20 cellular contexts compared by ENCODE assay signal in the genomic region with DNA sequence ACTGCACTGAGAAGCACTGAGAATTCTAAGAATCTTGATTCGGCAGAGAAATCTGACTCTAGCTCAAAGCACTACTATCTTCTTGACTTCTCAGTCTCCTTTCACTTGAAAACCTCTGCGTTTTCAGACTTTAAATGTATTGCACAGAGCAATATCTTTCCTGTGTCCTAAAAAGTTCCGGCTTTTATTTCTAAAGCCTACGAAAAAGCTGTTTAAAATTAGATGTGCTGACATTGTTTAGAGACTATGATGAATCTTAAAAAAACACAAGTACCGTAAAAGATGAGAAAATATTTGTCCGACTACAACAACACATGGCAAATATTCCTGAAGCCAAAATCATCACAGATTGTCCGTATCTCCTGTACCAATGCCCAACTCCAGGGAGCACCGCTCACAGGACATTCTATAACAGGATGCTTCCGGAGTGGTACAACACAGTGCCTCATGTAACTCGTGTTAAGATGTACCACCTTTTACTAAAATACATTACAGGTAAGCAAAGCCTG.
DNase-seq lines count a peak whose midpoint lies in the region; ATAC-seq and TF ChIP-seq lines count a peak whose summit lies in the region.
"Had no signal": no experiment of that assay in that cellular context is flagged by ENCODE, and none has a peak within 500 bp of the region (broad histone marks: within the 10 kb centered on the region; RNA-seq: fewer than 3 reads in every experiment).

No MANE protein-coding gene starts in this region.

- H3K27me3 Mint-ChIP-seq in osteocyte (ENCODE audit: unreplicated experiment): no peaks in the 10 kb centered on the region
- H3K27me3 Mint-ChIP-seq: T-cell had no signal

- ATAC-seq in SK-N-SH treated with all-trans-retinoic acid at 6 μM for 48 hours (peak; percentile 15), HG03432 (IDR thresholded peaks at IDR 0.05; ENCODE audit: unreplicated experiment) (no peak), GM18909 (IDR thresholded peaks at IDR 0.05; ENCODE audit: poor library complexity, unreplicated experiment) (no peak)
- ATAC-seq: GM12878, left lobe of liver, T-cell had no signal

- H3K79me2 ChIP-seq in fibroblast of lung (ENCODE audit: control insufficient read depth, insufficient read depth, low read length): no peaks in the 10 kb centered on the region

- no peaks in the 10 kb centered on the region for H3K36me3 Mint-ChIP-seq in osteocyte (ENCODE audit: unreplicated experiment)

- peaks cover 10% of the 10 kb centered on the region for H3K4me1 ChIP-seq in fibroblast of lung (ENCODE audit: control insufficient read depth, extremely low read depth, insufficient read depth, low read length)

- peak overlapping the region; percentile 60 for H3K4me3 Mint-ChIP-seq in osteocyte (ENCODE audit: unreplicated experiment)
- H3K4me3 Mint-ChIP-seq: T-cell had no signal

- H3K36me3 ChIP-seq in fibroblast of lung (ENCODE audit: control insufficient read depth, insufficient read depth, low read length): no peaks in the 10 kb centered on the region
- H3K36me3 ChIP-seq: adrenal gland had no signal

- peak; percentile 38 for DNase-seq in AG08395 (ENCODE audit: low spot score)
- DNase-seq in fibroblast of lung (ENCODE audit: low read depth in 2 of 2): peak; percentile 15 to 45
- DNase-seq in osteocyte (ENCODE audit: extremely low spot score, unreplicated experiment): no peak
- DNase-seq in NCI-H345 treated with DMSO at 0.1 percent for 48 hours (lab: John Stamatoyannopoulos, UW; ENCODE audit: unreplicated experiment): no peak
- no peak for DNase-seq in KBM-7
- DNase-seq: activated T-cell treated with anti-CD3 and anti-CD28 coated beads, Interleukin-2, amount 50 U/mL, for 48 hours; adrenal gland; AML-193; effector CD8-positive, alpha-beta T cell; head of caudate nucleus; NCI-H1105 treated with DMSO at 0.1 percent for 48 hours; NCI-H446; stimulated activated CD4-positive, alpha-beta T cell treated with anti-CD3 and anti-CD28 coated beads, Interleukin-15, amount 100 ng/mL, for 24 hours; T-cell; trophoblast cell had no signal

- H4K20me1 ChIP-seq in fibroblast of lung (ENCODE audit: control insufficient read depth, extremely low read depth, insufficient read depth, low read length): no peaks in the 10 kb centered on the region

- peak overlapping the region in 2 of 4 experiments; percentile 8 to 14 for H3K4me3 ChIP-seq in fibroblast of lung (replicated peaks in 1 of 4; ENCODE audit: control extremely low read depth in 1 of 4, insufficient read depth in 1 of 4, low read depth in 3 of 4, low read length in 4 of 4)
- H3K4me3 ChIP-seq: GM12878 had no signal

- peak overlapping the region; percentile 51 for H3K4me2 ChIP-seq in fibroblast of lung (ENCODE audit: extremely low read depth, insufficient read depth, low read length)

- H3K4me1 Mint-ChIP-seq in osteocyte (ENCODE audit: unreplicated experiment): peaks cover 31% of the 10 kb centered on the region

- peak overlapping the region; percentile 58 for H2AFZ ChIP-seq in fibroblast of lung (ENCODE audit: low read length)

- H3K27ac ChIP-seq in fibroblast of lung (ENCODE audit: insufficient read depth, low read length): peak overlapping the region; percentile 46

- TF ChIP-seq CTCF in fibroblast of lung (conservative IDR thresholded peaks at IDR 0.05 in 1 of 2, IDR thresholded peaks at IDR 0.05 in 1 of 2; ENCODE audit: low read depth in 1 of 2, low read length in 2 of 2): no peak
- TF ChIP-seq CTCF in osteocyte (IDR thresholded peaks at IDR 0.05): peak; percentile 20

- no peaks in the 10 kb centered on the region for H3K27me3 ChIP-seq in fibroblast of lung (ENCODE audit: control insufficient read depth, insufficient read depth, low read length)
- H3K27me3 ChIP-seq: adrenal gland had no signal

- peak overlapping the region; percentile 81 for H3K27ac Mint-ChIP-seq in osteocyte (ENCODE audit: unreplicated experiment)
- H3K27ac Mint-ChIP-seq: T-cell had no signal

- H3K9me3 Mint-ChIP-seq in osteocyte (ENCODE audit: unreplicated experiment): no peaks in the 10 kb centered on the region

- in situ Hi-C loops in KBM-7 (cut with MboI; ENCODE audit: low pct_unique_long_range_greater_than_20kb, low sequenced_read_pairs): no loop called here

- H3K9me3 ChIP-seq in fibroblast of lung (ENCODE audit: control insufficient read depth, insufficient read depth, low read depth, low read length): no peaks in the 10 kb centered on the region
- H3K9me3 ChIP-seq: adrenal gland had no signal

- no peak overlapping the region for H3K9ac ChIP-seq in fibroblast of lung (ENCODE audit: insufficient read depth, low read length)

TF ChIP-seq in SK-N-SH treated with all-trans-retinoic acid at 6 μM for 48 hours, 23 proteins besides CTCF, POLR2A, EP300 and RAD21:
- TF ChIP-seq GLIS3 (CRISPR knock-in tag; IDR thresholded peaks at IDR 0.05) (no peak), CSDC2 (CRISPR knock-in tag; IDR thresholded peaks at IDR 0.05) (no peak), ISL1 (CRISPR knock-in tag; IDR thresholded peaks at IDR 0.05) (no peak), ZFP30 (CRISPR knock-in tag; IDR thresholded peaks at IDR 0.05) (no peak), ZNF70 (CRISPR knock-in tag; IDR thresholded peaks at IDR 0.05) (no peak), ZNF8 (CRISPR knock-in tag; IDR thresholded peaks at IDR 0.05) (no peak), RARB (CRISPR knock-in tag; IDR thresholded peaks at IDR 0.05) (no peak), ZNF565 (CRISPR knock-in tag; conservative IDR thresholded peaks at IDR 0.05; ENCODE audit: low read depth) (no peak), OSR1 (CRISPR knock-in tag; IDR thresholded peaks at IDR 0.05) (no peak), ZFP3 (CRISPR knock-in tag; IDR thresholded peaks at IDR 0.05) (no peak)
- TF ChIP-seq, protein P1, sequence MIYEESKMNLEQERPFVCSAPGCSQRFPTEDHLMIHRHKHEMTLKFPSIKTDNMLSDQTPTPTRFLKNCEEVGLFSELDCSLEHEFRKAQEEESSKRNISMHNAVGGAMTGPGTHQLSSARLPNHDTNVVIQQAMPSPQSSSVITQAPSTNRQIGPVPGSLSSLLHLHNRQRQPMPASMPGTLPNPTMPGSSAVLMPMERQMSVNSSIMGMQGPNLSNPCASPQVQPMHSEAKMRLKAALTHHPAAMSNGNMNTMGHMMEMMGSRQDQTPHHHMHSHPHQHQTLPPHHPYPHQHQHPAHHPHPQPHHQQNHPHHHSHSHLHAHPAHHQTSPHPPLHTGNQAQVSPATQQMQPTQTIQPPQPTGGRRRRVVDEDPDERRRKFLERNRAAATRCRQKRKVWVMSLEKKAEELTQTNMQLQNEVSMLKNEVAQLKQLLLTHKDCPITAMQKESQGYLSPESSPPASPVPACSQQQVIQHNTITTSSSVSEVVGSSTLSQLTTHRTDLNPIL (CRISPR knock-in tag; IDR thresholded peaks at IDR 0.05; ENCODE audit: low read depth): no peak
- TF ChIP-seq, protein P2, sequence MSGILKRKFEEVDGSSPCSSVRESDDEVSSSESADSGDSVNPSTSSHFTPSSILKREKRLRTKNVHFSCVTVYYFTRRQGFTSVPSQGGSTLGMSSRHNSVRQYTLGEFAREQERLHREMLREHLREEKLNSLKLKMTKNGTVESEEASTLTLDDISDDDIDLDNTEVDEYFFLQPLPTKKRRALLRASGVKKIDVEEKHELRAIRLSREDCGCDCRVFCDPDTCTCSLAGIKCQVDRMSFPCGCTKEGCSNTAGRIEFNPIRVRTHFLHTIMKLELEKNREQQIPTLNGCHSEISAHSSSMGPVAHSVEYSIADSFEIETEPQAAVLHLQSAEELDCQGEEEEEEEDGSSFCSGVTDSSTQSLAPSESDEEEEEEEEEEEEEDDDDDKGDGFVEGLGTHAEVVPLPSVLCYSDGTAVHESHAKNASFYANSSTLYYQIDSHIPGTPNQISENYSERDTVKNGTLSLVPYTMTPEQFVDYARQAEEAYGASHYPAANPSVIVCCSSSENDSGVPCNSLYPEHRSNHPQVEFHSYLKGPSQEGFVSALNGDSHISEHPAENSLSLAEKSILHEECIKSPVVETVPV (CRISPR knock-in tag; IDR thresholded peaks at IDR 0.05): no peak
- TF ChIP-seq, protein P3, sequence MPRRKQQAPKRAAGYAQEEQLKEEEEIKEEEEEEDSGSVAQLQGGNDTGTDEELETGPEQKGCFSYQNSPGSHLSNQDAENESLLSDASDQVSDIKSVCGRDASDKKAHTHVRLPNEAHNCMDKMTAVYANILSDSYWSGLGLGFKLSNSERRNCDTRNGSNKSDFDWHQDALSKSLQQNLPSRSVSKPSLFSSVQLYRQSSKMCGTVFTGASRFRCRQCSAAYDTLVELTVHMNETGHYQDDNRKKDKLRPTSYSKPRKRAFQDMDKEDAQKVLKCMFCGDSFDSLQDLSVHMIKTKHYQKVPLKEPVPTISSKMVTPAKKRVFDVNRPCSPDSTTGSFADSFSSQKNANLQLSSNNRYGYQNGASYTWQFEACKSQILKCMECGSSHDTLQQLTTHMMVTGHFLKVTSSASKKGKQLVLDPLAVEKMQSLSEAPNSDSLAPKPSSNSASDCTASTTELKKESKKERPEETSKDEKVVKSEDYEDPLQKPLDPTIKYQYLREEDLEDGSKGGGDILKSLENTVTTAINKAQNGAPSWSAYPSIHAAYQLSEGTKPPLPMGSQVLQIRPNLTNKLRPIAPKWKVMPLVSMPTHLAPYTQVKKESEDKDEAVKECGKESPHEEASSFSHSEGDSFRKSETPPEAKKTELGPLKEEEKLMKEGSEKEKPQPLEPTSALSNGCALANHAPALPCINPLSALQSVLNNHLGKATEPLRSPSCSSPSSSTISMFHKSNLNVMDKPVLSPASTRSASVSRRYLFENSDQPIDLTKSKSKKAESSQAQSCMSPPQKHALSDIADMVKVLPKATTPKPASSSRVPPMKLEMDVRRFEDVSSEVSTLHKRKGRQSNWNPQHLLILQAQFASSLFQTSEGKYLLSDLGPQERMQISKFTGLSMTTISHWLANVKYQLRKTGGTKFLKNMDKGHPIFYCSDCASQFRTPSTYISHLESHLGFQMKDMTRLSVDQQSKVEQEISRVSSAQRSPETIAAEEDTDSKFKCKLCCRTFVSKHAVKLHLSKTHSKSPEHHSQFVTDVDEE (CRISPR knock-in tag; IDR thresholded peaks at IDR 0.05): no peak
- TF ChIP-seq, protein P4, sequence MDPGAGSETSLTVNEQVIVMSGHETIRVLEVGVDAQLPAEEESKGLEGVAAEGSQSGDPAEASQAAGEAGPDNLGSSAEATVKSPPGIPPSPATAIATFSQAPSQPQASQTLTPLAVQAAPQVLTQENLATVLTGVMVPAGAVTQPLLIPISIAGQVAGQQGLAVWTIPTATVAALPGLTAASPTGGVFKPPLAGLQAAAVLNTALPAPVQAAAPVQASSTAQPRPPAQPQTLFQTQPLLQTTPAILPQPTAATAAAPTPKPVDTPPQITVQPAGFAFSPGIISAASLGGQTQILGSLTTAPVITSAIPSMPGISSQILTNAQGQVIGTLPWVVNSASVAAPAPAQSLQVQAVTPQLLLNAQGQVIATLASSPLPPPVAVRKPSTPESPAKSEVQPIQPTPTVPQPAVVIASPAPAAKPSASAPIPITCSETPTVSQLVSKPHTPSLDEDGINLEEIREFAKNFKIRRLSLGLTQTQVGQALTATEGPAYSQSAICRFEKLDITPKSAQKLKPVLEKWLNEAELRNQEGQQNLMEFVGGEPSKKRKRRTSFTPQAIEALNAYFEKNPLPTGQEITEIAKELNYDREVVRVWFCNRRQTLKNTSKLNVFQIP (CRISPR knock-in tag; IDR thresholded peaks at IDR 0.05; ENCODE audit: borderline replicate concordance, low read depth): no peak
TF ChIP-seq in SK-N-SH treated with all-trans-retinoic acid at 6 μM for 48 hours: peak in this region for 0.

Comparison
In these comparisons a context has a peak if more than half of its experiments do, and no peak if none do; other contexts are left out.
1. DNase-seq: peak in AG08395 (single experiment) and fibroblast of lung (2 of 2); none in osteocyte (single experiment), NCI-H345 treated with DMSO at 0.1 percent for 48 hours (single experiment) and KBM-7 (single experiment).